In genomic region chr16:31476305-31477219, GRCh38 we compare ENCODE assay signal across 8 cellular contexts. TPM values are rescaled to one million over a fixed set of nuclear protein-coding genes. Genes with fewer than 3 reads are reported as not detected.
DNase-seq lines count a peak whose midpoint lies in the region; ATAC-seq and TF ChIP-seq lines count a peak whose summit lies in the region.

No MANE protein-coding gene starts in this region.

- H3K9me3 Mint-ChIP-seq in Calu3 (ENCODE audit: low read depth, unreplicated experiment), result no peaks in the 10 kb centered on the region

- H3K27me3 Mint-ChIP-seq in Calu3 (ENCODE audit: unreplicated experiment), result no peaks in the 10 kb centered on the region

- H3K36me3 Mint-ChIP-seq in Calu3 (ENCODE audit: insufficient read depth, unreplicated experiment), result peaks cover 43% of the 10 kb centered on the region

- DNase-seq in Calu3, result peak; percentile 81
- DNase-seq in HCT116 (ENCODE audit: low read depth, low spot score), result no peak
- DNase-seq in OCI-M1 (lab: John Stamatoyannopoulos, UW), result peak; percentile 76
- peak; percentile 39 to 93 (median 81) for DNase-seq in activated naive CD4-positive, alpha-beta T cell (lab: John Stamatoyannopoulos, UW)
- DNase-seq in islet precursor cell, result peak; percentile 87
- peak; percentile 90 for DNase-seq in stimulated activated CD4-positive, alpha-beta T cell treated with anti-CD3 and anti-CD28 coated beads, Interleukin-4, amount 100 ng/mL, for 1 hour
- DNase-seq in DMS153 treated with DMSO at 0.1 percent for 48 hours (lab: John Stamatoyannopoulos, UW; ENCODE audit: unreplicated experiment), result no peak
- no peak for DNase-seq in NCI-H1417 (lab: John Stamatoyannopoulos, UW)

- no peaks in the 10 kb centered on the region for H3K9me2 ChIP-seq in HCT116 (ENCODE audit: insufficient read depth)

- BruUV-seq in Calu3 (replicated peaks; lab: Mats Ljungman, UMichigan) (no TSS peak), HCT116 (replicated peaks; lab: Mats Ljungman, UMichigan) (no TSS peak)

- H3K4me1 Mint-ChIP-seq in Calu3 (ENCODE audit: low read depth, unreplicated experiment), result peaks cover 26% of the 10 kb centered on the region

- H2AFZ ChIP-seq in HCT116 (ENCODE audit: low read depth, low read length, poor library complexity, severe bottlenecking), result no peak overlapping the region

- peak; percentile 49 for ATAC-seq in HCT116

- peak overlapping the region; percentile 43 for H3K27ac Mint-ChIP-seq in Calu3 (ENCODE audit: unreplicated experiment)

- H3K4me1 ChIP-seq in HCT116 (ENCODE audit: control insufficient read depth in 1 of 2, insufficient read depth in 2 of 2, low read length in 2 of 2), result peaks cover 10 to 38% of the 10 kb centered on the region in 2 experiments

- H3K4me3 ChIP-seq in HCT116 (replicated peaks in 1 of 2; ENCODE audit: low read depth in 1 of 2, low read length in 2 of 2), result peak overlapping the region; percentile 45 to 54

- POLR2A ChIA-PET in HCT116 (lab: Charles Lee), result interaction anchor here (1.0 to 1.9 kb wide), 2 partner anchors 17 to 32 kb away, joined by 3 to 4 read pairs; partner anchors contain the start of genes ARMC5 and RUSF1

- peak overlapping the region; percentile 57 for H3K9ac ChIP-seq in HCT116 (ENCODE audit: low read length)

- RAD21 ChIA-PET in HCT116 (lab: Charles Lee; ENCODE audit: low non-redundant PET in 1 of 2, low total read pairs in 2 of 2, uncharacterized antibody in 2 of 2, unreplicated experiment in 2 of 2), result no interaction called here

- H3K27me3 ChIP-seq in HCT116 (ENCODE audit: insufficient read depth, low read length), result no peaks in the 10 kb centered on the region

- H3K27ac ChIP-seq in HCT116 (ENCODE audit: low read depth, low read length), result peak overlapping the region; percentile 65; the same call in 1 of the 2 replicates

- no peaks in the 10 kb centered on the region for H4K20me1 ChIP-seq in HCT116 (ENCODE audit: insufficient read depth)

- TF ChIP-seq CTCF in Calu3 (IDR thresholded peaks at IDR 0.05; ENCODE audit: unreplicated experiment), result no peak
- TF ChIP-seq CTCF in HCT116 (IDR thresholded peaks at IDR 0.05 in 2 of 3, conservative IDR thresholded peaks at IDR 0.05 in 1 of 3; ENCODE audit: borderline replicate concordance in 1 of 3, insufficient read depth in 1 of 3, low read depth in 2 of 3, low read length in 2 of 3), result no peak

- H3K4me2 ChIP-seq in HCT116 (ENCODE audit: low read length), result peak overlapping the region; percentile 81

- TF ChIP-seq RAD21 in HCT116 (IDR thresholded peaks at IDR 0.05; ENCODE audit: low read depth), result no peak

- CTCF ChIA-PET in Calu3 (lab: Charles Lee), result interaction anchor here (0.6 to 2.9 kb wide), 6 partner anchors 14 to 392 kb away, joined by 3 to 24 read pairs (median 4); partner anchors contain the start of gene ARMC5
- CTCF ChIA-PET in HCT116 (lab: Charles Lee), result interaction anchor here (1.3 to 1.9 kb wide), 3 partner anchors 16 to 25 kb away, joined by 3 to 9 read pairs (median 5); partner anchors contain the start of gene ARMC5

- peak overlapping the region; percentile 67 for H3K4me3 Mint-ChIP-seq in Calu3 (ENCODE audit: low read depth, unreplicated experiment)

- H3K36me3 ChIP-seq in HCT116 (ENCODE audit: control insufficient read depth in 1 of 2, insufficient read depth in 2 of 2, low read length in 2 of 2), result no peaks in the 10 kb centered on the region

- intact Hi-C loops in Calu3 (cut with micrococcal nuclease; ENCODE audit: unreplicated experiment) (loop anchor here (2.0 kb wide), 1 partner anchor 16 kb away; no protein-coding TSS in a partner anchor), HCT116 (cut with micrococcal nuclease) (no loop called here)

- no peak for TF ChIP-seq POLR2A in HCT116 (IDR thresholded peaks at IDR 0.05; ENCODE audit: borderline replicate concordance, extremely low read depth, insufficient read depth, insufficient read length)

- H3K79me2 ChIP-seq in HCT116 (ENCODE audit: insufficient read depth, low read length), result no peaks in the 10 kb centered on the region

- H3K9me3 ChIP-seq in HCT116 (ENCODE audit: control insufficient read depth in 1 of 2, insufficient read depth in 1 of 2, low read depth in 1 of 2, low read length in 2 of 2), result no peaks in the 10 kb centered on the region

TF ChIP-seq in HCT116, 20 proteins besides CTCF, POLR2A, EP300 and RAD21:
- no peak for TF ChIP-seq JUND (IDR thresholded peaks at IDR 0.05)
- peak; percentile 56 for TF ChIP-seq POLR2AphosphoS5 (IDR thresholded peaks at IDR 0.05; ENCODE audit: low read depth, low read length)
- TF ChIP-seq, protein P1, sequence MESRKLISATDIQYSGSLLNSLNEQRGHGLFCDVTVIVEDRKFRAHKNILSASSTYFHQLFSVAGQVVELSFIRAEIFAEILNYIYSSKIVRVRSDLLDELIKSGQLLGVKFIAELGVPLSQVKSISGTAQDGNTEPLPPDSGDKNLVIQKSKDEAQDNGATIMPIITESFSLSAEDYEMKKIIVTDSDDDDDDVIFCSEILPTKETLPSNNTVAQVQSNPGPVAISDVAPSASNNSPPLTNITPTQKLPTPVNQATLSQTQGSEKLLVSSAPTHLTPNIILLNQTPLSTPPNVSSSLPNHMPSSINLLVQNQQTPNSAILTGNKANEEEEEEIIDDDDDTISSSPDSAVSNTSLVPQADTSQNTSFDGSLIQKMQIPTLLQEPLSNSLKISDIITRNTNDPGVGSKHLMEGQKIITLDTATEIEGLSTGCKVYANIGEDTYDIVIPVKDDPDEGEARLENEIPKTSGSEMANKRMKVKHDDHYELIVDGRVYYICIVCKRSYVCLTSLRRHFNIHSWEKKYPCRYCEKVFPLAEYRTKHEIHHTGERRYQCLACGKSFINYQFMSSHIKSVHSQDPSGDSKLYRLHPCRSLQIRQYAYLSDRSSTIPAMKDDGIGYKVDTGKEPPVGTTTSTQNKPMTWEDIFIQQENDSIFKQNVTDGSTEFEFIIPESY (IDR thresholded peaks at IDR 0.05; ENCODE audit: extremely low read depth, insufficient replicate concordance, low read length), result no peak
- TF ChIP-seq SIN3A (IDR thresholded peaks at IDR 0.05; ENCODE audit: low read depth), result no peak

RNA-seq across cellular contexts. Expression of gene TGFB1I1, which starts 4.6 kb away (rescaled TPM):
- total RNA-seq in Calu3 (2022) (14.5 and 18.7 TPM in 2 replicates), HCT116 (2021; ENCODE audit: unreplicated experiment) (8.7 TPM)
- polyA plus RNA-seq in HCT116 (2012), result 12.0 and 12.8 TPM in 2 replicates

RNA-seq across cellular contexts. Expression of gene SLC5A2, which starts 6.4 kb away (rescaled TPM):
- 0.54 and 1.6 TPM in 2 replicates for total RNA-seq in Calu3 (2022)
- total RNA-seq in HCT116 (2021; ENCODE audit: unreplicated experiment), result 0.10 TPM
- polyA plus RNA-seq in HCT116 (2012), result 0.94 and 4.3 TPM in 2 replicates

RNA-seq across cellular contexts. Expression of gene ARMC5, which starts 17.3 kb away (rescaled TPM):
- total RNA-seq in Calu3 (2022) (13.2 and 13.6 TPM in 2 replicates), HCT116 (2021; ENCODE audit: unreplicated experiment) (11.8 TPM)
- polyA plus RNA-seq in HCT116 (2012), result 9.9 and 10.2 TPM in 2 replicates

RNA-seq across cellular contexts. Expression of gene RUSF1, which starts 31.6 kb away (rescaled TPM):
- 96.0 and 105 TPM in 2 replicates for total RNA-seq in Calu3 (2022)
- 59.3 TPM for total RNA-seq in HCT116 (2021; ENCODE audit: unreplicated experiment)
- polyA plus RNA-seq in HCT116 (2012), result 63.7 and 79.2 TPM in 2 replicates

RNA-seq across cellular contexts. Expression of gene ZNF843, which starts 34.0 kb away (rescaled TPM):
- total RNA-seq in Calu3 (2022) (0.17 TPM in 1 of 2 replicates, not detected in the other), HCT116 (2021; ENCODE audit: unreplicated experiment) (0.69 TPM)
- 0.42 and 0.60 TPM in 2 replicates for polyA plus RNA-seq in HCT116 (2012)

Comparison
In these comparisons a context has a peak if more than half of its experiments do, and no peak if none do; other contexts are left out.
1. DNase-seq: peak in Calu3 (single experiment), OCI-M1 (single experiment), activated naive CD4-positive, alpha-beta T cell (4 of 4), islet precursor cell (single experiment) and stimulated activated CD4-positive, alpha-beta T cell treated with anti-CD3 and anti-CD28 coated beads, Interleukin-4, amount 100 ng/mL, for 1 hour (single experiment); none in HCT116 (single experiment), DMS153 treated with DMSO at 0.1 percent for 48 hours (single experiment) and NCI-H1417 (0 of 3).